9 cellular contexts compared by ENCODE assay signal in genomic region chr1:232904566-232904965, GRCh38. TPM values are rescaled to one million over a fixed set of nuclear protein-coding genes. Genes with fewer than 3 reads are reported as not detected.
A peak's percentile ranks its signal among the peaks of the same experiment; 100 is the strongest.
DNase-seq lines count a peak whose midpoint lies in the region; ATAC-seq and TF ChIP-seq lines count a peak whose summit lies in the region.
"Had no signal": no experiment of that assay in that cellular context is flagged by ENCODE, and none has a peak within 500 bp of the region (broad histone marks: within the 10 kb centered on the region; RNA-seq: fewer than 3 reads in every experiment).

No MANE protein-coding gene starts in this region.

- no peaks in the 10 kb centered on the region for H3K27me3 Mint-ChIP-seq in activated T-helper 17 cell treated with anti-CD3 and anti-CD28 coated beads, Interleukin-2, amount 50 U/mL, for 72 hours
- H3K27me3 Mint-ChIP-seq in natural killer cell treated with Interleukin-12 subunit alpha and Interleukin-12 subunit beta and Interleukin-15 and Interleukin-18, amount 100 ng/mL, for 72 hours, result peaks cover 12 to 32% of the 10 kb centered on the region in 2 donors

- no peaks in the 10 kb centered on the region for H3K9me3 Mint-ChIP-seq in activated T-helper 17 cell treated with anti-CD3 and anti-CD28 coated beads, Interleukin-2, amount 50 U/mL, for 72 hours
- no peaks in the 10 kb centered on the region for H3K9me3 Mint-ChIP-seq in natural killer cell treated with Interleukin-12 subunit alpha and Interleukin-12 subunit beta and Interleukin-15 and Interleukin-18, amount 100 ng/mL, for 72 hours

- H3K4me1 Mint-ChIP-seq in activated T-helper 17 cell treated with anti-CD3 and anti-CD28 coated beads, Interleukin-2, amount 50 U/mL, for 72 hours, result peaks cover 12% of the 10 kb centered on the region
- H3K4me1 Mint-ChIP-seq in natural killer cell treated with Interleukin-12 subunit alpha and Interleukin-12 subunit beta and Interleukin-15 and Interleukin-18, amount 100 ng/mL, for 72 hours (ENCODE audit: low read depth in 2 of 2), result peaks cover 3 to 13% of the 10 kb centered on the region in 2 donors

- no peak overlapping the region for H3K4me3 Mint-ChIP-seq in activated T-helper 17 cell treated with anti-CD3 and anti-CD28 coated beads, Interleukin-2, amount 50 U/mL, for 72 hours
- H3K4me3 Mint-ChIP-seq in natural killer cell treated with Interleukin-12 subunit alpha and Interleukin-12 subunit beta and Interleukin-15 and Interleukin-18, amount 100 ng/mL, for 72 hours, result no peak overlapping the region

- DNase-seq in EH (ENCODE audit: low read depth), result peak; percentile 40
- peak; percentile 84 for DNase-seq in kidney tubule cell (ENCODE audit: low spot score)
- no peak for DNase-seq in activated naive CD4-positive, alpha-beta T cell treated with Interleukin-2 at 50 U/mL for 16 hours
- DNase-seq in natural killer cell treated with Interleukin-12 subunit alpha and Interleukin-12 subunit beta and Interleukin-15 and Interleukin-18, amount 100 ng/mL, for 72 hours (ENCODE audit: low spot score), result no peak
- DNase-seq: GF-D8 had no signal

- no peaks in the 10 kb centered on the region for H3K36me3 Mint-ChIP-seq in activated T-helper 17 cell treated with anti-CD3 and anti-CD28 coated beads, Interleukin-2, amount 50 U/mL, for 72 hours (ENCODE audit: low read depth)
- H3K36me3 Mint-ChIP-seq in natural killer cell treated with Interleukin-12 subunit alpha and Interleukin-12 subunit beta and Interleukin-15 and Interleukin-18, amount 100 ng/mL, for 72 hours, result no peaks in the 10 kb centered on the region

- ATAC-seq in HG03095 (IDR thresholded peaks at IDR 0.05; ENCODE audit: unreplicated experiment), result peak; percentile 80
- peak; percentile 92 for ATAC-seq in activated T-helper 17 cell treated with anti-CD3 and anti-CD28 coated beads, Interleukin-2, amount 50 U/mL, for 72 hours (replicated peaks)
- no peak; the same call in 2 of the 3 replicates for ATAC-seq in SK-N-SH treated with all-trans-retinoic acid at 6 μM for 48 hours
- ATAC-seq in GM18498 (IDR thresholded peaks at IDR 0.05; ENCODE audit: unreplicated experiment), result no peak
- no peak for ATAC-seq in natural killer cell treated with Interleukin-12 subunit alpha and Interleukin-12 subunit beta and Interleukin-15 and Interleukin-18, amount 100 ng/mL, for 72 hours

- no peak overlapping the region for H3K27ac Mint-ChIP-seq in activated T-helper 17 cell treated with anti-CD3 and anti-CD28 coated beads, Interleukin-2, amount 50 U/mL, for 72 hours
- H3K27ac Mint-ChIP-seq in natural killer cell treated with Interleukin-12 subunit alpha and Interleukin-12 subunit beta and Interleukin-15 and Interleukin-18, amount 100 ng/mL, for 72 hours, result no peak overlapping the region

TF ChIP-seq in SK-N-SH treated with all-trans-retinoic acid at 6 μM for 48 hours, 23 proteins besides CTCF, POLR2A, EP300 and RAD21:
- TF ChIP-seq ARNTL (CRISPR knock-in tag; IDR thresholded peaks at IDR 0.05; ENCODE audit: borderline replicate concordance, low read depth), result no peak
- TF ChIP-seq ZNF8 (CRISPR knock-in tag; IDR thresholded peaks at IDR 0.05), result no peak
- no peak for TF ChIP-seq ZC3H10 (CRISPR knock-in tag; IDR thresholded peaks at IDR 0.05)
- no peak for TF ChIP-seq ZFP3 (CRISPR knock-in tag; IDR thresholded peaks at IDR 0.05)
- no peak for TF ChIP-seq TOX (CRISPR knock-in tag; IDR thresholded peaks at IDR 0.05; ENCODE audit: borderline replicate concordance)
- no peak for TF ChIP-seq ZFP30 (CRISPR knock-in tag; IDR thresholded peaks at IDR 0.05)
- TF ChIP-seq ISL1 (CRISPR knock-in tag; IDR thresholded peaks at IDR 0.05), result no peak
- no peak for TF ChIP-seq OSR1 (CRISPR knock-in tag; IDR thresholded peaks at IDR 0.05)
- no peak for TF ChIP-seq BACH2 (CRISPR knock-in tag; IDR thresholded peaks at IDR 0.05; ENCODE audit: borderline replicate concordance)
- TF ChIP-seq GLIS3 (CRISPR knock-in tag; IDR thresholded peaks at IDR 0.05), result no peak
- TF ChIP-seq PATZ1 (CRISPR knock-in tag; IDR thresholded peaks at IDR 0.05; ENCODE audit: borderline replicate concordance), result no peak
- TF ChIP-seq, protein P1, sequence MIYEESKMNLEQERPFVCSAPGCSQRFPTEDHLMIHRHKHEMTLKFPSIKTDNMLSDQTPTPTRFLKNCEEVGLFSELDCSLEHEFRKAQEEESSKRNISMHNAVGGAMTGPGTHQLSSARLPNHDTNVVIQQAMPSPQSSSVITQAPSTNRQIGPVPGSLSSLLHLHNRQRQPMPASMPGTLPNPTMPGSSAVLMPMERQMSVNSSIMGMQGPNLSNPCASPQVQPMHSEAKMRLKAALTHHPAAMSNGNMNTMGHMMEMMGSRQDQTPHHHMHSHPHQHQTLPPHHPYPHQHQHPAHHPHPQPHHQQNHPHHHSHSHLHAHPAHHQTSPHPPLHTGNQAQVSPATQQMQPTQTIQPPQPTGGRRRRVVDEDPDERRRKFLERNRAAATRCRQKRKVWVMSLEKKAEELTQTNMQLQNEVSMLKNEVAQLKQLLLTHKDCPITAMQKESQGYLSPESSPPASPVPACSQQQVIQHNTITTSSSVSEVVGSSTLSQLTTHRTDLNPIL (CRISPR knock-in tag; IDR thresholded peaks at IDR 0.05; ENCODE audit: low read depth), result no peak
- no peak for TF ChIP-seq SNAI2 (CRISPR knock-in tag; IDR thresholded peaks at IDR 0.05)
- TF ChIP-seq, protein P2, sequence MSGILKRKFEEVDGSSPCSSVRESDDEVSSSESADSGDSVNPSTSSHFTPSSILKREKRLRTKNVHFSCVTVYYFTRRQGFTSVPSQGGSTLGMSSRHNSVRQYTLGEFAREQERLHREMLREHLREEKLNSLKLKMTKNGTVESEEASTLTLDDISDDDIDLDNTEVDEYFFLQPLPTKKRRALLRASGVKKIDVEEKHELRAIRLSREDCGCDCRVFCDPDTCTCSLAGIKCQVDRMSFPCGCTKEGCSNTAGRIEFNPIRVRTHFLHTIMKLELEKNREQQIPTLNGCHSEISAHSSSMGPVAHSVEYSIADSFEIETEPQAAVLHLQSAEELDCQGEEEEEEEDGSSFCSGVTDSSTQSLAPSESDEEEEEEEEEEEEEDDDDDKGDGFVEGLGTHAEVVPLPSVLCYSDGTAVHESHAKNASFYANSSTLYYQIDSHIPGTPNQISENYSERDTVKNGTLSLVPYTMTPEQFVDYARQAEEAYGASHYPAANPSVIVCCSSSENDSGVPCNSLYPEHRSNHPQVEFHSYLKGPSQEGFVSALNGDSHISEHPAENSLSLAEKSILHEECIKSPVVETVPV (CRISPR knock-in tag; IDR thresholded peaks at IDR 0.05), result no peak
- no peak for TF ChIP-seq CSDC2 (CRISPR knock-in tag; IDR thresholded peaks at IDR 0.05)
- TF ChIP-seq RARB (CRISPR knock-in tag; IDR thresholded peaks at IDR 0.05), result no peak
- no peak for TF ChIP-seq ZNF70 (CRISPR knock-in tag; IDR thresholded peaks at IDR 0.05)
- TF ChIP-seq POU6F1 (CRISPR knock-in tag; IDR thresholded peaks at IDR 0.05; ENCODE audit: borderline replicate concordance, low read depth), result no peak
- TF ChIP-seq ESRRG (CRISPR knock-in tag; IDR thresholded peaks at IDR 0.05), result no peak
TF ChIP-seq in SK-N-SH treated with all-trans-retinoic acid at 6 μM for 48 hours: peak in this region for 0.

RNA-seq across cellular contexts. Expression of gene NTPCR, which starts 45.8 kb away (rescaled TPM):
- total RNA-seq in activated T-helper 17 cell treated with anti-CD3 and anti-CD28 coated beads, Interleukin-2, amount 50 U/mL, for 72 hours, result 10 to 100 TPM; 40.9 to 53.0 TPM
- 10 to 100 TPM; 27.4 to 41.6 TPM for total RNA-seq in natural killer cell treated with Interleukin-12 subunit alpha and Interleukin-12 subunit beta and Interleukin-15 and Interleukin-18, amount 100 ng/mL, for 72 hours

Comparison
In these comparisons a context has a peak if more than half of its experiments do, and no peak if none do; other contexts are left out.
1. DNase-seq: peak in EH (single experiment) and kidney tubule cell (single experiment); none in activated naive CD4-positive, alpha-beta T cell treated with Interleukin-2 at 50 U/mL for 16 hours (single experiment) and natural killer cell treated with Interleukin-12 subunit alpha and Interleukin-12 subunit beta and Interleukin-15 and Interleukin-18, amount 100 ng/mL, for 72 hours (single experiment).
2. ATAC-seq: peak in HG03095 (single experiment) and activated T-helper 17 cell treated with anti-CD3 and anti-CD28 coated beads, Interleukin-2, amount 50 U/mL, for 72 hours (single experiment); none in SK-N-SH treated with all-trans-retinoic acid at 6 μM for 48 hours (single experiment), GM18498 (single experiment) and natural killer cell treated with Interleukin-12 subunit alpha and Interleukin-12 subunit beta and Interleukin-15 and Interleukin-18, amount 100 ng/mL, for 72 hours (0 of 2).